ENCODE assay signal across 21 cellular contexts in the genomic region with DNA sequence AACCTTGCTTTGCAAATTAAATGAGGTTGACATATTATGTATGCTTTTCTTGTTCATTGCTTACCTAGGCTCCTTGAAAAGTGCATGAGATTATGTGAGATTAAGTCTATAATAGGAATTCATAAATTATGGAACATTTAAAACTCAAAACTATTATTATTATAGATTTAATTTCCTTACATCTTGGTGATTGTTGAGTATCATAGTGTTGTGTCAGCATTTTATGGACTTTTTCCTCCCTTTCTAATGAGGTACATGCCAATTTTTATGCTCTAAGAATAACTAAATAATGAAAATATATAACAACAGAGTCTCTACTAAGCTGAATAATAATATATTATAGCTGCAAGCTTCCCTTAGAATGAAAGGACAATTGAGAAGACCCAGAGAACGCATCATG.
DNase-seq lines count a peak whose midpoint lies in the region; ATAC-seq, FAIRE-seq and TF ChIP-seq lines count a peak whose summit lies in the region.
"Had no signal": no experiment of that assay in that cellular context is flagged by ENCODE, and none has a peak within 500 bp of the region (broad histone marks: within the 10 kb centered on the region; RNA-seq: fewer than 3 reads in every experiment).

No MANE protein-coding gene starts in this region.

- in situ Hi-C loops in HepG2 (cut with HindIII; ENCODE audit: extremely low pct_ligation_motif_present, low pct_unique_long_range_greater_than_20kb): no loop called here
- in situ Hi-C loops in K562 (cut with MboI): no loop called here
- in situ Hi-C loops in mammary epithelial cell (cut with MboI; ENCODE audit: low sequenced_read_pairs in 2 of 2): no loop called here

- dilution Hi-C loops in mammary epithelial cell (cut with HindIII; ENCODE audit: low sequenced_read_pairs): no loop called here

- H3K27ac ChIP-seq in HepG2 (ENCODE audit: extremely low read length, insufficient read depth, low read length) (no peak overlapping the region), right lobe of liver (no peak overlapping the region), K562 (ENCODE audit: extremely low read depth, low read depth, low read length) (no peak overlapping the region), mammary epithelial cell (ENCODE audit: insufficient read depth, low read depth, low read length) (no peak overlapping the region)
- H3K27ac ChIP-seq: 22Rv1, BLaER1 had no signal

- POLR2A ChIA-PET in HepG2 (lab: Yijun Ruan, JAX) (no interaction called here), K562 (lab: Yijun Ruan, JAX) (no interaction called here)

- H3K9ac ChIP-seq in HepG2 (ENCODE audit: insufficient read depth, low read depth, low read length) (no peak overlapping the region), K562 (ENCODE audit: insufficient read depth in 1 of 2, low read depth in 2 of 2, low read length in 2 of 2) (no peak overlapping the region), mammary epithelial cell (ENCODE audit: insufficient read depth, low read length) (no peak overlapping the region)
- H3K9ac ChIP-seq: BLaER1 had no signal

- TF ChIP-seq CTCF in HepG2 (CRISPR knock-in tag; IDR thresholded peaks at IDR 0.05) (no peak), right lobe of liver (IDR thresholded peaks at IDR 0.05) (no peak), K562 (IDR thresholded peaks at IDR 0.05 in 2 of 3, conservative IDR thresholded peaks at IDR 0.05 in 1 of 3; ENCODE audit: insufficient read depth in 2 of 3, low read depth in 1 of 3, low read length in 3 of 3) (no peak), mammary epithelial cell (conservative IDR thresholded peaks at IDR 0.05 in 1 of 2, IDR thresholded peaks at IDR 0.05 in 1 of 2; ENCODE audit: extremely low read depth in 1 of 2, insufficient read depth in 1 of 2, low read depth in 1 of 2, low read length in 2 of 2) (no peak)

- BruUV-seq in HepG2 (replicated peaks; lab: Mats Ljungman, UMichigan) (no TSS peak), K562 (replicated peaks; lab: Mats Ljungman, UMichigan) (no TSS peak), mammary epithelial cell (replicated peaks; lab: Mats Ljungman, UMichigan) (no TSS peak)

- CTCF ChIA-PET in HepG2 (lab: Yijun Ruan, JAX; ENCODE audit: low intra/inter-chr PET ratio, low total read pairs): no interaction called here
- CTCF ChIA-PET in K562 (lab: Yijun Ruan, JAX; ENCODE audit: low intra/inter-chr PET ratio): no interaction called here
- CTCF ChIA-PET in mammary epithelial cell (lab: Charles Lee; ENCODE audit: low non-redundant PET): no interaction called here

- ATAC-seq in HepG2 (no peak), right lobe of liver (no peak), K562 (no peak)

- H3K4me3 ChIP-seq in HepG2 (replicated peaks in 1 of 3; ENCODE audit: insufficient read depth in 1 of 3, low read depth in 2 of 3, low read length in 3 of 3) (no peak overlapping the region), right lobe of liver (no peak overlapping the region), K562 (no peak overlapping the region), mammary epithelial cell (replicated peaks in 1 of 3; ENCODE audit: insufficient read depth in 1 of 3, low read depth in 2 of 3, low read length in 3 of 3) (no peak overlapping the region)
- H3K4me3 ChIP-seq: BLaER1 had no signal

- no peak for TF ChIP-seq EP300 in HepG2 (IDR thresholded peaks at IDR 0.05; ENCODE audit: low read depth in 2 of 2, low read length in 2 of 2)
- no peak for TF ChIP-seq EP300 in HepG2 (CRISPR knock-in tag; IDR thresholded peaks at IDR 0.05; ENCODE audit: borderline replicate concordance)
- no peak for TF ChIP-seq EP300 in K562 (IDR thresholded peaks at IDR 0.05; ENCODE audit: low read length)

- no peaks in the 10 kb centered on the region for H3K9me3 ChIP-seq in HepG2 (ENCODE audit: low read length)
- no peaks in the 10 kb centered on the region for H3K9me3 ChIP-seq in right lobe of liver
- no peaks in the 10 kb centered on the region for H3K9me3 ChIP-seq in K562 (replicated peaks; ENCODE audit: control insufficient read depth, insufficient read depth, low read depth, low read length)
- H3K9me3 ChIP-seq in mammary epithelial cell (replicated peaks; ENCODE audit: insufficient read depth, low read length): no peaks in the 10 kb centered on the region
- H3K9me3 ChIP-seq: BE2C had no signal

- FAIRE-seq in HepG2 (lab: Jason Lieb, UNC) (no peak), K562 (lab: Jason Lieb, UNC) (no peak)
- FAIRE-seq: GM12891, GM19239 had no signal

- H3K27me3 ChIP-seq in HepG2 (ENCODE audit: control insufficient read depth in 1 of 2, insufficient read depth in 2 of 2, low read length in 2 of 2): no peaks in the 10 kb centered on the region
- no peaks in the 10 kb centered on the region for H3K27me3 ChIP-seq in right lobe of liver
- H3K27me3 ChIP-seq in K562 (ENCODE audit: control insufficient read depth in 2 of 2, insufficient read depth in 2 of 2, low read length in 2 of 2): no peaks in the 10 kb centered on the region
- H3K27me3 ChIP-seq in mammary epithelial cell (ENCODE audit: insufficient read depth, low read length): no peaks in the 10 kb centered on the region
- H3K27me3 ChIP-seq: BE2C, BLaER1 had no signal

- H3K79me2 ChIP-seq in HepG2 (ENCODE audit: insufficient read depth, low read length) (no peaks in the 10 kb centered on the region), K562 (ENCODE audit: control insufficient read depth, insufficient read depth, low read length) (no peaks in the 10 kb centered on the region), mammary epithelial cell (ENCODE audit: insufficient read depth, low read length) (no peaks in the 10 kb centered on the region)

- WGBS in HepG2 (ENCODE audit: low lambda C conversion rate): 0% methylated on average over 1 of the region's 1 CpG
- 12% methylated on average over 1 of the region's 1 CpG for WGBS in right lobe of liver (ENCODE audit: insufficient coverage, low coverage, low lambda C conversion rate, missing lambda C conversion rate)
- WGBS in K562 (ENCODE audit: insufficient coverage, low coverage, missing lambda C conversion rate): 0% methylated on average over 1 of the region's 1 CpG
- WGBS in mammary epithelial cell (ENCODE audit: low coverage, missing lambda C conversion rate): 39% methylated on average over 1 of the region's 1 CpG

- TF ChIP-seq RAD21 in HepG2 (CRISPR knock-in tag; IDR thresholded peaks at IDR 0.05) (no peak), K562 (CRISPR knock-in tag; conservative IDR thresholded peaks at IDR 0.05 in 1 of 2, IDR thresholded peaks at IDR 0.05 in 1 of 2) (no peak)

- no peak for TF ChIP-seq POLR2A in HepG2 (IDR thresholded peaks at IDR 0.05; ENCODE audit: insufficient read depth in 1 of 2, low read depth in 2 of 2, low read length in 2 of 2)
- no peak for TF ChIP-seq POLR2A in right lobe of liver (IDR thresholded peaks at IDR 0.05)
- no peak for TF ChIP-seq POLR2A in K562 (conservative IDR thresholded peaks at IDR 0.05)

- no peak overlapping the region for H3K4me2 ChIP-seq in HepG2 (ENCODE audit: low read depth, low read length)
- no peak overlapping the region for H3K4me2 ChIP-seq in K562 (ENCODE audit: insufficient read depth, low read length)
- no peak overlapping the region for H3K4me2 ChIP-seq in mammary epithelial cell (ENCODE audit: insufficient read depth, low read depth, low read length)
- H3K4me2 ChIP-seq: BLaER1 had no signal

- no peaks in the 10 kb centered on the region for H3K4me1 ChIP-seq in HepG2 (ENCODE audit: insufficient read depth, low read length)
- no peaks in the 10 kb centered on the region for H3K4me1 ChIP-seq in right lobe of liver
- no peaks in the 10 kb centered on the region for H3K4me1 ChIP-seq in K562 (replicated peaks in 1 of 2; ENCODE audit: control insufficient read depth in 2 of 2, insufficient read depth in 2 of 2, low read length in 2 of 2)
- no peaks in the 10 kb centered on the region for H3K4me1 ChIP-seq in mammary epithelial cell (ENCODE audit: insufficient read depth, low read length)
- H3K4me1 ChIP-seq: BE2C, BLaER1 had no signal

- H4K20me1 ChIP-seq in HepG2 (ENCODE audit: insufficient read depth, low read length): no peaks in the 10 kb centered on the region
- no peaks in the 10 kb centered on the region for H4K20me1 ChIP-seq in K562 (replicated peaks; ENCODE audit: control insufficient read depth, insufficient read depth, low read length)
- H4K20me1 ChIP-seq in mammary epithelial cell (ENCODE audit: insufficient read depth, low read length): no peaks in the 10 kb centered on the region
- H4K20me1 ChIP-seq: BLaER1 had no signal

- H3K36me3 ChIP-seq in HepG2 (replicated peaks in 1 of 2; ENCODE audit: control insufficient read depth in 1 of 2, insufficient read depth in 2 of 2, low read length in 2 of 2) (no peaks in the 10 kb centered on the region), right lobe of liver (no peaks in the 10 kb centered on the region), K562 (ENCODE audit: control insufficient read depth, insufficient read depth, low read length) (no peaks in the 10 kb centered on the region), mammary epithelial cell (ENCODE audit: insufficient read depth, low read length) (no peaks in the 10 kb centered on the region)
- H3K36me3 ChIP-seq: BE2C, BLaER1 had no signal

- intact Hi-C loops in HepG2 (cut with micrococcal nuclease; ENCODE audit: unreplicated experiment) (no loop called here), right lobe of liver (cut with DNase I) (no loop called here), K562 (cut with micrococcal nuclease) (no loop called here), mammary epithelial cell (cut with micrococcal nuclease) (no loop called here)

- no peaks in the 10 kb centered on the region for H3K9me1 ChIP-seq in K562 (ENCODE audit: control insufficient read depth, insufficient read depth, low read length)

- H2AFZ ChIP-seq in HepG2 (ENCODE audit: low read length) (no peak overlapping the region), K562 (ENCODE audit: low read depth, low read length) (no peak overlapping the region), mammary epithelial cell (ENCODE audit: low read depth, low read length) (no peak overlapping the region)

- no peak for DNase-seq in HepG2 (ENCODE audit: low spot score)
- DNase-seq in right lobe of liver: no peak
- DNase-seq in K562 (ENCODE audit: extremely low read depth in 1 of 4, low spot score in 3 of 4): no peak
- no peak for DNase-seq in DMS53 treated with DMSO at 0.1 percent for 48 hours (lab: John Stamatoyannopoulos, UW; ENCODE audit: unreplicated experiment)
- no peak for DNase-seq in mammary epithelial cell
- DNase-seq: ACHN; BE2C; C1 segment of cervical spinal cord; CD4-positive, alpha-beta memory T cell; CD4-positive, CD25-positive, alpha-beta regulatory T cell; CD8-positive, alpha-beta memory T cell; COR-L47; DMS 273 treated with DMSO at 0.1 percent for 48 hours; DMS153; DMS53; DMS79 treated with DMSO at 0.1 percent for 48 hours; GF-D8 had no signal

TF ChIP-seq in HepG2, 621 proteins besides CTCF, POLR2A, EP300 and RAD21 (continues in another document):
- TF ChIP-seq MAFF (IDR thresholded peaks at IDR 0.05; ENCODE audit: low read depth, low read length): peak; percentile 71; the same call in 1 of the 2 replicates
- TF ChIP-seq ZNF703 (CRISPR knock-in tag; IDR thresholded peaks at IDR 0.05; ENCODE audit: borderline replicate concordance): no peak
- no peak for TF ChIP-seq PHF8 (CRISPR knock-in tag; IDR thresholded peaks at IDR 0.05)

TF ChIP-seq in K562, 482 proteins besides CTCF, POLR2A, EP300 and RAD21 (continues in another document):
- TF ChIP-seq ZNF316 (IDR thresholded peaks at IDR 0.05): peak; percentile 60
- TF ChIP-seq MAFG (tag; conservative IDR thresholded peaks at IDR 0.05): 0 out of 2 replicates have a peak, but pooled peaks have one; percentile 5
- TF ChIP-seq MAFK (IDR thresholded peaks at IDR 0.05; ENCODE audit: low read length): peak; percentile 63

Comparison
In these comparisons a context has a peak if more than half of its experiments do, and no peak if none do; other contexts are left out.
1. Of the 241 proteins assayed by ChIP-seq in both HepG2 and K562: peak only in HepG2: none; only in K562: MAFG; in both: MAFF and MAFK; in neither: 238.